ENCODE assay signal across 1 cellular context in the genomic region with DNA sequence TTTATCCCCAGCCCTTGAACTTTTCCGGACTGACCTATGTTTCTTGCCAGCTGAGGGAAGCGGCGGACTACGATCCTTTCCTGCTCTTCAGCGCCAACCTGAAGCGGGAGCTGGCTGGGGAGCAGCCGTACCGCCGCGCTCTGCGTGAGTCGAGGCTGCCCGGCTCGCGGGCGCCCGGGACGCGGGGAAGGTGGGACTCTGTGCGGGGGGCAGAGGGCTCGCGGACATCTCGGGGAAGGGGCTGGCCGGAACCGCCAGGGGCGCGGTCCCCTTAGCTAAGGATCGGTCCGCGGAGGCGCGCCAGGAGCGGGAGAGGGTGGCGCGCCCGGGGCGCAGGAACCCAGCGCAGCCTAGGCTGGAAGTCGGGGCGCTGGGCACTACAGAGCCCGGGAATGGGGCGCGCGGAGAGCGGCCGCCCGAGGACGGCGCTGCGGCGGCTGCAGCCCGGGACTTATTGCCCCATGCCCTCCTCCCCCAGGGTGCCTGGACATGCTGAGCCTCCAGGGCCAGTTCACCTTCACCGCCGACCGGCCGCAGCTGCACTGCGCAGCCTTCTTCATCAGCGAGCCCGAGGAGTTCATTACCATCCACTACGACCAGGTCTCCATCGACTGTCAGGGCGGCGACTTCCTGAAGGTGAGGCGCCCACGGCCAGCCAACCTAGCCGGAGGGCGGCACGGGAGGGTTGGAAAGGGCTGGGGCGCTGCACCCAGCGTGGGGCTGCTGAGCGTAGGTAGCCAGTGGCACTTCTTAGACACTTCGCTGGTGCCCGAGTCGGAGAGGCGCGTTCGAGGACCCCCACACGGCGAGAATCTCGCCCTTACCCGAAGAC.
A peak's percentile ranks its signal among the peaks of the same experiment; 100 is the strongest.
TF ChIP-seq lines count a peak whose summit lies in the region.

No MANE protein-coding gene starts in this region.

TF ChIP-seq in H1, 55 proteins besides CTCF, POLR2A, EP300 and RAD21:
- TF ChIP-seq ASH2L (IDR thresholded peaks at IDR 0.05; ENCODE audit: low read length) (peak; percentile 78), KDM4A (IDR thresholded peaks at IDR 0.05; ENCODE audit: low read depth, low read length, severe bottlenecking) (peak; percentile 89), RBBP5 (IDR thresholded peaks at IDR 0.05; ENCODE audit: borderline replicate concordance, low read depth, low read length) (0 out of 2 replicates have a peak, but pooled peaks have one; percentile 82), MAFK (IDR thresholded peaks at IDR 0.05; ENCODE audit: low read depth, low read length) (no peak), RNF2 (IDR thresholded peaks at IDR 0.05; ENCODE audit: borderline replicate concordance, low read depth, low read length, missing control alignments, poor library complexity, severe bottlenecking) (peak; percentile 52), GABPA (IDR thresholded peaks at IDR 0.05; ENCODE audit: borderline replicate concordance, insufficient read depth, low read length) (0 out of 2 replicates have a peak, but pooled peaks have one; percentile 16), EZH2 (IDR thresholded peaks at IDR 0.05; ENCODE audit: low read depth, low read length, severe bottlenecking) (peak; percentile 85), BCL11A (IDR thresholded peaks at IDR 0.05; ENCODE audit: low read depth in 2 of 2, low read length in 2 of 2) (no peak), SIX5 (IDR thresholded peaks at IDR 0.05; ENCODE audit: low read depth, low read length) (no peak), CHD2 (IDR thresholded peaks at IDR 0.05; ENCODE audit: low read length) (no peak), SUZ12 (IDR thresholded peaks at IDR 0.05; ENCODE audit: low read length) (peak; percentile 95), YY1 (IDR thresholded peaks at IDR 0.05; ENCODE audit: low read depth, low read length) (no peak), HDAC2 (IDR thresholded peaks at IDR 0.05; ENCODE audit: borderline replicate concordance in 1 of 2, low read depth in 2 of 2, low read length in 2 of 2) (peak in 1 of 2 experiments; percentile 22; a peak in 1 of 4 replicates), ZNF274 (IDR thresholded peaks at IDR 0.05; ENCODE audit: borderline replicate concordance, extremely low read depth, low read length) (no peak)
- TF ChIP-seq, protein P1, sequence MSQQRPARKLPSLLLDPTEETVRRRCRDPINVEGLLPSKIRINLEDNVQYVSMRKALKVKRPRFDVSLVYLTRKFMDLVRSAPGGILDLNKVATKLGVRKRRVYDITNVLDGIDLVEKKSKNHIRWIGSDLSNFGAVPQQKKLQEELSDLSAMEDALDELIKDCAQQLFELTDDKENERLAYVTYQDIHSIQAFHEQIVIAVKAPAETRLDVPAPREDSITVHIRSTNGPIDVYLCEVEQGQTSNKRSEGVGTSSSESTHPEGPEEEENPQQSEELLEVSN (IDR thresholded peaks at IDR 0.05) = 0 out of 2 replicates have a peak, but pooled peaks have one; percentile 37
- TF ChIP-seq, protein P2, sequence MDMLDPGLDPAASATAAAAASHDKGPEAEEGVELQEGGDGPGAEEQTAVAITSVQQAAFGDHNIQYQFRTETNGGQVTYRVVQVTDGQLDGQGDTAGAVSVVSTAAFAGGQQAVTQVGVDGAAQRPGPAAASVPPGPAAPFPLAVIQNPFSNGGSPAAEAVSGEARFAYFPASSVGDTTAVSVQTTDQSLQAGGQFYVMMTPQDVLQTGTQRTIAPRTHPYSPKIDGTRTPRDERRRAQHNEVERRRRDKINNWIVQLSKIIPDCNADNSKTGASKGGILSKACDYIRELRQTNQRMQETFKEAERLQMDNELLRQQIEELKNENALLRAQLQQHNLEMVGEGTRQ (IDR thresholded peaks at IDR 0.05; ENCODE audit: low read length) = no peak
- TF ChIP-seq, protein P3, sequence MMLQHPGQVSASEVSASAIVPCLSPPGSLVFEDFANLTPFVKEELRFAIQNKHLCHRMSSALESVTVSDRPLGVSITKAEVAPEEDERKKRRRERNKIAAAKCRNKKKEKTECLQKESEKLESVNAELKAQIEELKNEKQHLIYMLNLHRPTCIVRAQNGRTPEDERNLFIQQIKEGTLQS (IDR thresholded peaks at IDR 0.05; ENCODE audit: insufficient read depth, low read depth, low read length) = no peak
